Comparison of ENCODE assay signal across 8 cellular contexts in the genomic region with DNA sequence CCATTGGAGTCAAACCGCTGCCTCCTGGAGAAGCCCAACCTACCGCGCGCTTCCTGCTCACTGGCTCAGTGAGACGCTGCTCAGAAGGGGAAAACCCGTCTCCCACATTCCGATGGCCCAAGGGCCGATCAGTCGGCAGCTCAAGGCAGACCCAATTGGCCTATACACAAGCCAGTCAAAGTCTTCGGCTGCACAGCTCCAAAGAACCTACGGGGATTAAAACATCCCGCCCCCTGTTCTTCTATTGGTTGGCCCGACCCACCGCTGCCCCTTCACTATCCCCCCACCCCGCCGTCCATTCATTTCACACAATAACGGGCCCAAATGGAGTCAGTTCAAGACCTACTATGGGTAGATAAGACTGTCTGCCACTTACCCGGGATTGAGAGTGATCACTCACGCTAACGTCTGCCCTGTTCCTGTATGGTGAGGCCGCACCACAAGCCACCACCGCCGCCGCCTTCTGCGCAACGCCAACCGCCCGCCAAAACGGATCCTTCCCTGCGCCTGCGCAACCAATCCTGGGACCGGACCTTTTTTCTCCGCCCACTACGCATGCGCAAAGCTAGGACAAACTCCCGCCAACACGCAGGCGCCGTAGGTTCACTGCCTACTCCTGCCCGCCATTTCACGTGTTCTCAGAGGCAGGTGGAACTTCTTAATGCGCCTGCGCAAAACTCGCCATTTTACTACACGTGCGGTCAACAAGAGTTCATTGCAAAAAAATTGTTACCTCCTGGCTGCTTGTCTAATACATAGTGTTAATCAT. TPM values are rescaled to one million over a fixed set of nuclear protein-coding genes. Genes with fewer than 3 reads are reported as not detected.
DNase-seq lines count a peak whose midpoint lies in the region; ATAC-seq and TF ChIP-seq lines count a peak whose summit lies in the region.

CBX5 (minus strand) TSS at position 491 of the 769 bp plus-strand sequence. CDS start 22,472 bp downstream, outside the sequence.

- H3K4me3 Mint-ChIP-seq in activated T-cell treated with anti-CD3 and anti-CD28 coated beads, Interleukin-2, amount 50 U/mL, for 24 hours: no peak within 1 kb of the TSS

- peak within 1 kb of the TSS; percentile 98 for H3K4me2 ChIP-seq in PC-9

- H3K9me2 ChIP-seq in PC-9 (ENCODE audit: insufficient read depth): no peaks in the 10 kb centered on the region

- peak; percentile 79 for ATAC-seq in GM21723 (IDR thresholded peaks at IDR 0.05; ENCODE audit: unreplicated experiment)

- peak within 1 kb of the TSS; percentile 99 for H3K9ac ChIP-seq in muscle layer of colon (ENCODE audit: low read length)

- H3K27ac ChIP-seq in PC-9: peak within 1 kb of the TSS; percentile 94
- peak within 1 kb of the TSS; percentile 84 to 93 (median 92) for H3K27ac ChIP-seq in esophagus muscularis mucosa (replicated peaks in 1 of 4)
- peak within 1 kb of the TSS; percentile 87 for H3K27ac ChIP-seq in muscle layer of colon (ENCODE audit: low read depth, low read length)

- H3K79me2 ChIP-seq in PC-9 (ENCODE audit: low read depth): peaks cover 85% of the 10 kb centered on the region

- intact Hi-C loops in PC-9 (cut with micrococcal nuclease; ENCODE audit: unreplicated experiment) (loop anchor here (1.0 to 5.0 kb wide), 3 partner anchors 38 to 79 kb away; partner anchors contain the start of gene COPZ1), esophagus muscularis mucosa (cut with DNase I) (no loop called here)

- H3K9me3 ChIP-seq in PC-9 (ENCODE audit: insufficient read depth, low read depth) (no peaks in the 10 kb centered on the region), esophagus muscularis mucosa (no peaks in the 10 kb centered on the region), muscle layer of colon (ENCODE audit: low read length) (no peaks in the 10 kb centered on the region)

- H3K9me3 Mint-ChIP-seq in activated T-cell treated with anti-CD3 and anti-CD28 coated beads, Interleukin-2, amount 50 U/mL, for 24 hours: no peaks in the 10 kb centered on the region

- peak within 1 kb of the TSS; percentile 82 for H3K4me3 ChIP-seq in PC-9
- H3K4me3 ChIP-seq in esophagus muscularis mucosa: peak within 1 kb of the TSS; percentile 70 to 79 (median 74)
- peak within 1 kb of the TSS; percentile 61 to 99 for H3K4me3 ChIP-seq in muscle layer of colon (ENCODE audit: low read depth in 1 of 2, low read length in 2 of 2)

- H3K27me3 Mint-ChIP-seq in activated T-cell treated with anti-CD3 and anti-CD28 coated beads, Interleukin-2, amount 50 U/mL, for 24 hours: no peaks in the 10 kb centered on the region

- no peak for TF ChIP-seq EP300 in esophagus muscularis mucosa (IDR thresholded peaks at IDR 0.05)

- H3K4me1 ChIP-seq in PC-9 (replicated peaks; ENCODE audit: insufficient read depth): peaks cover 38% of the 10 kb centered on the region
- peaks cover 50 to 64% (median 63%) of the 10 kb centered on the region in 4 donors for H3K4me1 ChIP-seq in esophagus muscularis mucosa
- H3K4me1 ChIP-seq in muscle layer of colon (ENCODE audit: insufficient read depth, low read length): peaks cover 52% of the 10 kb centered on the region

- 1% methylated on average over 20 of the region's 46 CpGs for WGBS in esophagus muscularis mucosa

- peaks cover 22% of the 10 kb centered on the region for H3K36me3 Mint-ChIP-seq in activated T-cell treated with anti-CD3 and anti-CD28 coated beads, Interleukin-2, amount 50 U/mL, for 24 hours (ENCODE audit: low read depth)

- no peaks in the 10 kb centered on the region for H3K27me3 ChIP-seq in PC-9 (ENCODE audit: insufficient read depth, low read depth)
- no peaks in the 10 kb centered on the region for H3K27me3 ChIP-seq in esophagus muscularis mucosa
- no peaks in the 10 kb centered on the region for H3K27me3 ChIP-seq in muscle layer of colon (ENCODE audit: control insufficient read depth in 1 of 2, insufficient read depth in 2 of 2, low read length in 2 of 2)

- no peak for TF ChIP-seq CTCF in PC-9 (conservative IDR thresholded peaks at IDR 0.05)
- no peak for TF ChIP-seq CTCF in esophagus muscularis mucosa (IDR thresholded peaks at IDR 0.05)

- no peak within 1 kb of the TSS for H3K27ac Mint-ChIP-seq in activated T-cell treated with anti-CD3 and anti-CD28 coated beads, Interleukin-2, amount 50 U/mL, for 24 hours

- no TSS peak for BruUV-seq in PC-9 (replicated peaks; lab: Mats Ljungman, UMichigan)

- peak; percentile 64 for TF ChIP-seq POLR2A in esophagus muscularis mucosa (IDR thresholded peaks at IDR 0.05; ENCODE audit: low read depth)

- peaks cover 53% of the 10 kb centered on the region for H3K4me1 Mint-ChIP-seq in activated T-cell treated with anti-CD3 and anti-CD28 coated beads, Interleukin-2, amount 50 U/mL, for 24 hours (ENCODE audit: low read depth)

- CTCF ChIA-PET in PC-9 (lab: Charles Lee): interaction anchor here (0.6 to 1.7 kb wide), 4 partner anchors 27 to 515 kb away, joined by 3 to 12 read pairs (median 4); partner anchors contain the start of gene COPZ1

- DNase-seq in DMS53 treated with DMSO at 0.1 percent for 48 hours (lab: John Stamatoyannopoulos, UW; ENCODE audit: unreplicated experiment) (peak; percentile 98), KBM-7 (peak; percentile 98), PC-9 (peak; percentile 98 to 100), esophagus muscularis mucosa (ENCODE audit: extremely low spot score) (peak; percentile 100)
- peak; percentile 99 for DNase-seq in activated T-cell treated with anti-CD3 and anti-CD28 coated beads, Interleukin-2, amount 50 U/mL, for 24 hours
- DNase-seq in stimulated activated CD8-positive, alpha-beta memory T cell treated with anti-CD3 and anti-CD28 coated beads, Interleukin-7, amount 100 ng/mL, for 24 hours (ENCODE audit: low read depth): peak; percentile 98

- H3K36me3 ChIP-seq in PC-9 (ENCODE audit: low read depth) (peaks cover 55% of the 10 kb centered on the region), esophagus muscularis mucosa (peaks cover 21 to 37% (median 28%) of the 10 kb centered on the region in 4 donors), muscle layer of colon (ENCODE audit: insufficient read depth, low read length) (peaks cover 31% of the 10 kb centered on the region)

- H2AFZ ChIP-seq in PC-9: peak within 1 kb of the TSS; percentile 72

- in situ Hi-C loops in KBM-7 (cut with MboI; ENCODE audit: low pct_unique_long_range_greater_than_20kb, low sequenced_read_pairs): no loop called here

- H3F3A ChIP-seq in PC-9 (ENCODE audit: insufficient read depth, low read depth): peaks cover 55% of the 10 kb centered on the region

- POLR2A ChIA-PET in PC-9 (lab: Charles Lee; ENCODE audit: unreplicated experiment): interaction anchor here (0.5 to 1.4 kb wide), 13 partner anchors 9 to 264 kb away, joined by 3 to 39 read pairs (median 5); partner anchors contain the start of genes COPZ1 and NFE2

- peaks cover 35% of the 10 kb centered on the region for H4K20me1 ChIP-seq in PC-9 (ENCODE audit: insufficient read depth)

RNA-seq across cellular contexts. Expression of gene CBX5, which starts in this region (rescaled TPM):
- total RNA-seq in PC-9 (2021) (108 and 154 TPM in 2 replicates), esophagus muscularis mucosa (10 to 100 TPM; 29.0 to 45.3 (median 37.3) TPM)

Comparison
In these comparisons a context has a peak if more than half of its experiments do, and no peak if none do; other contexts are left out.
1. Peak in every context shown above with its lines: DNase-seq, ATAC-seq, H3K4me3 ChIP-seq and H3K27ac ChIP-seq.